ENCODE assay signal across 8 cellular contexts in the genomic region with DNA sequence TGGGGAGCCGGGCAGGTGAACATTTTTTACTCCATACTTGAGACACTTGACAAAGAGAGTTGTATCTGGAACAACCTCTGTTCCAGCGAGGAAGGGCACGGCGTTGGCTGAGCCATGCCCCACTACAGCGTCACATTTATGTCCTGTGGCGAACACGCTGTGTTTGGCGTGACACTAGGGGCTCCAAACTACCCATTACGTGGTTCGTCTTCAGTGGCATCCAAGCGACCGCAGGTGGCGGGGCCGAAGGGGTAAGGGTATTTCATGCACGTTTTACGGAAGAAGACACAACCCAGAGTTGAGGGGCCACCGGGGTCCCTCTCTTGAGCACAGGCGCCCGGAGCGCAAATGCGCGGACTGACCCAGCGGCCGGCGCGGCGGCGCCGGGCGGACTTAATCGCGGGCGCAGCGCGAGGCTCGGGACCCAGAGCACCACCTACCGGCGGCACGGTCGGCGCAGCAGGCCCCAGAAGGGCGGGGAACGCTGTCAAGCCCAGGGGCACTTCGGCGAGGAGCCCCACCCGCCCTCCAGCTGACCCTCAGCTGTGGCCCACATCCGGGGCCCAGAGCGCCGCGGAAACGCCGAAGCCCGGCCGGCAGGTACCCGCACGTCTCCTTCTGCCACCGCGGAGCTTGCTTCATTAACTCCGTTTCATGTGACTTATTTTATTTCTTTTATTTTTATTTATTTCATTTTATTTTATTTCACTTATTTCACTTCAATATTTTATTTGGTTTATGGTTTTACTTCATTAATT. TPM values are rescaled to one million over a fixed set of nuclear protein-coding genes. Genes with fewer than 3 reads are reported as not detected.
DNase-seq lines count a peak whose midpoint lies in the region; ATAC-seq and TF ChIP-seq lines count a peak whose summit lies in the region.

No MANE protein-coding gene starts in this region.

- H3K4me1 Mint-ChIP-seq in type B pancreatic cell (ENCODE audit: unreplicated experiment): peaks cover 6% of the 10 kb centered on the region

- no peaks in the 10 kb centered on the region for H3K9me3 Mint-ChIP-seq in activated naive CD4-positive, alpha-beta T cell treated with anti-CD3 and anti-CD28 coated beads, Interleukin-2, amount 50 U/mL, for 72 hours
- H3K9me3 Mint-ChIP-seq in type B pancreatic cell: no peaks in the 10 kb centered on the region

- H3K4me3 ChIP-seq in cardiac muscle cell: peak overlapping the region; percentile 38

- H3K4me1 ChIP-seq in cardiac muscle cell (ENCODE audit: low read depth): peaks cover 3% of the 10 kb centered on the region

- H3K4me3 Mint-ChIP-seq in type B pancreatic cell: peak overlapping the region; percentile 96

- H3K36me3 Mint-ChIP-seq in activated naive CD4-positive, alpha-beta T cell treated with anti-CD3 and anti-CD28 coated beads, Interleukin-2, amount 50 U/mL, for 72 hours: no peaks in the 10 kb centered on the region
- peaks cover 4% of the 10 kb centered on the region for H3K36me3 Mint-ChIP-seq in type B pancreatic cell

- peak overlapping the region; percentile 32 for H3K27ac ChIP-seq in cardiac muscle cell

- H3K36me3 ChIP-seq in cardiac muscle cell: no peaks in the 10 kb centered on the region

- no peaks in the 10 kb centered on the region for H3K9me3 ChIP-seq in cardiac muscle cell (ENCODE audit: low read depth)

- H3K27me3 Mint-ChIP-seq in type B pancreatic cell: peaks cover 6% of the 10 kb centered on the region

- DNase-seq in GDM1 (lab: John Stamatoyannopoulos, UW) (peak; percentile 56), H4 (ENCODE audit: low spot score) (peak; percentile 62), SK-N-DZ (ENCODE audit: low spot score) (peak; percentile 91), cardiac muscle cell (ENCODE audit: low read depth in 1 of 2, low spot score in 1 of 2) (peak; percentile 81 to 95), pons (ENCODE audit: low spot score) (peak; percentile 34), type B pancreatic cell (ENCODE audit: extremely low spot score, unreplicated experiment) (peak; percentile 86)
- peak; percentile 73 to 80 for DNase-seq in activated naive CD4-positive, alpha-beta T cell treated with anti-CD3 and anti-CD28 coated beads, Interleukin-2, amount 50 U/mL, for 72 hours (ENCODE audit: low spot score in 2 of 2)

- peak; percentile 86 to 90 for ATAC-seq in activated naive CD4-positive, alpha-beta T cell treated with anti-CD3 and anti-CD28 coated beads, Interleukin-2, amount 50 U/mL, for 72 hours

- TF ChIP-seq CTCF in LNCAP (IDR thresholded peaks at IDR 0.05) (peak; percentile 92), cardiac muscle cell (IDR thresholded peaks at IDR 0.05; ENCODE audit: low read depth, low read length) (peak; percentile 81), type B pancreatic cell (conservative IDR thresholded peaks at IDR 0.05) (peak; percentile 91)

- no peaks in the 10 kb centered on the region for H3K27me3 ChIP-seq in cardiac muscle cell

- peak overlapping the region in 1 of 2 donors; percentile 41 for H3K27ac Mint-ChIP-seq in activated naive CD4-positive, alpha-beta T cell treated with anti-CD3 and anti-CD28 coated beads, Interleukin-2, amount 50 U/mL, for 72 hours
- H3K27ac Mint-ChIP-seq in type B pancreatic cell: peak overlapping the region; percentile 97

RNA-seq across cellular contexts. Expression of gene TRIM71, which starts 36.4 kb away (rescaled TPM):
- total RNA-seq in H4 (2014; rRNA removed; shearing (Covaris generic)): 0.02 TPM in 1 of 2 replicates, not detected in the other
- 3.0 and 3.1 TPM in 2 replicates for polyA plus RNA-seq in SK-N-DZ (2014; cell fraction: cytosol; rRNA removed)
- polyA plus RNA-seq in SK-N-DZ (2014; cell fraction: nucleus; rRNA removed): 1.8 and 2.2 TPM in 2 replicates
- under 1 TPM; 0.02 to 0.08 TPM for total RNA-seq in activated naive CD4-positive, alpha-beta T cell treated with anti-CD3 and anti-CD28 coated beads, Interleukin-2, amount 50 U/mL, for 72 hours
- total RNA-seq in cardiac muscle cell (13.9 and 21.8 TPM in 2 replicates), type B pancreatic cell (ENCODE audit: low replicate concordance) (11.2 and 26.5 TPM in 2 replicates)
- 3.3 and 6.8 TPM in 2 replicates for polyA plus RNA-seq in cardiac muscle cell

Comparison
In these comparisons a context has a peak if more than half of its experiments do, and no peak if none do; other contexts are left out.
1. Peak in every context shown above with its lines: DNase-seq, ATAC-seq, H3K4me3 ChIP-seq and H3K27ac ChIP-seq.
2. DNase-seq: peak in every context shown above with its lines; median percentile 91 in SK-N-DZ; 88 in cardiac muscle cell; 86 in type B pancreatic cell; 76 in activated naive CD4-positive, alpha-beta T cell treated with anti-CD3 and anti-CD28 coated beads, Interleukin-2, amount 50 U/mL, for 72 hours; 62 in H4; 56 in GDM1; 34 in pons.
3. RNA of gene TRIM71, which starts 36.4 kb away (total RNA-seq): 11.2 to 26.5 TPM in type B pancreatic cell and 13.9 to 21.8 TPM in cardiac muscle cell; 0.02 to 0.08 TPM in activated naive CD4-positive, alpha-beta T cell treated with anti-CD3 and anti-CD28 coated beads, Interleukin-2, amount 50 U/mL, for 72 hours and 0.02 TPM in H4; every median in the first group is over 10 times any median in the second.